ENCODE assay signal across 8 cellular contexts in genomic region chr2:240595381-240596079, GRCh38. TPM values are rescaled to one million over a fixed set of nuclear protein-coding genes. Genes with fewer than 3 reads are reported as not detected.
DNase-seq lines count a peak whose midpoint lies in the region; ATAC-seq and TF ChIP-seq lines count a peak whose summit lies in the region.

No MANE protein-coding gene starts in this region.

- no peak overlapping the region for H3K56ac ChIP-seq in mesendoderm (ENCODE audit: low read length)

- H3K9ac ChIP-seq in mammary epithelial cell (ENCODE audit: insufficient read depth, low read length), result no peak overlapping the region
- H3K9ac ChIP-seq in mesendoderm (ENCODE audit: low read length), result no peak overlapping the region

- no peak overlapping the region for H2AFZ ChIP-seq in mammary epithelial cell (ENCODE audit: low read depth, low read length)

- H3K4me1 ChIP-seq in mammary epithelial cell (ENCODE audit: insufficient read depth, low read length) (no peaks in the 10 kb centered on the region), mesendoderm (ENCODE audit: control insufficient read depth, low read depth, low read length) (no peaks in the 10 kb centered on the region)

- CTCF ChIA-PET in mammary epithelial cell (lab: Charles Lee; ENCODE audit: low non-redundant PET), result no interaction called here

- H3K23ac ChIP-seq in mesendoderm (ENCODE audit: low read length), result no peak overlapping the region

- H3K4me3 ChIP-seq in mammary epithelial cell (replicated peaks in 1 of 3; ENCODE audit: insufficient read depth in 1 of 3, low read depth in 2 of 3, low read length in 3 of 3) (no peak overlapping the region), mesendoderm (ENCODE audit: low read length) (no peak overlapping the region)

- BruUV-seq in mammary epithelial cell (replicated peaks; lab: Mats Ljungman, UMichigan), result no TSS peak

- no peak overlapping the region for H3K4ac ChIP-seq in mesendoderm (ENCODE audit: low read depth, low read length)

- peak; percentile 9 to 31 for TF ChIP-seq CTCF in mammary epithelial cell (conservative IDR thresholded peaks at IDR 0.05 in 1 of 2, IDR thresholded peaks at IDR 0.05 in 1 of 2; ENCODE audit: extremely low read depth in 1 of 2, insufficient read depth in 1 of 2, low read depth in 1 of 2, low read length in 2 of 2)

- no peak overlapping the region for H2AK5ac ChIP-seq in mesendoderm (ENCODE audit: low read length)

- intact Hi-C loops in mammary epithelial cell (cut with micrococcal nuclease), result no loop called here

- no peak overlapping the region for H3K4me2 ChIP-seq in mammary epithelial cell (ENCODE audit: insufficient read depth, low read depth, low read length)
- no peak overlapping the region for H3K4me2 ChIP-seq in mesendoderm (ENCODE audit: low read length)

- peaks cover 3% of the 10 kb centered on the region for H3K79me1 ChIP-seq in mesendoderm (ENCODE audit: low read length)

- dilution Hi-C loops in mammary epithelial cell (cut with HindIII; ENCODE audit: low sequenced_read_pairs), result no loop called here

- H4K8ac ChIP-seq in mesendoderm (ENCODE audit: low read depth, low read length), result no peak overlapping the region

- in situ Hi-C loops in mammary epithelial cell (cut with MboI; ENCODE audit: low sequenced_read_pairs in 2 of 2), result no loop called here

- H4K20me1 ChIP-seq in mammary epithelial cell (ENCODE audit: insufficient read depth, low read length), result no peaks in the 10 kb centered on the region

- no peak overlapping the region for H3K18ac ChIP-seq in mesendoderm (ENCODE audit: low read length)

- H3K79me2 ChIP-seq in mammary epithelial cell (ENCODE audit: insufficient read depth, low read length), result peaks cover 29% of the 10 kb centered on the region
- no peaks in the 10 kb centered on the region for H3K79me2 ChIP-seq in mesendoderm (ENCODE audit: control insufficient read depth, insufficient read depth, low read length)

- ATAC-seq in HG02981 (IDR thresholded peaks at IDR 0.05; ENCODE audit: unreplicated experiment), result no peak

- no peak overlapping the region for H2BK5ac ChIP-seq in mesendoderm (ENCODE audit: low read length)

- H3K27me3 ChIP-seq in mammary epithelial cell (ENCODE audit: insufficient read depth, low read length) (no peaks in the 10 kb centered on the region), mesendoderm (ENCODE audit: insufficient read depth, low read length, poor library complexity) (no peaks in the 10 kb centered on the region)

- DNase-seq in NCI-H2227 (lab: John Stamatoyannopoulos, UW; ENCODE audit: unreplicated experiment), result peak; percentile 10
- DNase-seq in NCI-H2227 treated with DMSO at 0.1 percent for 48 hours (lab: John Stamatoyannopoulos, UW), result no peak
- DNase-seq in NCI-H460 (ENCODE audit: extremely low read depth, low read depth), result peak; percentile 19
- DNase-seq in mammary epithelial cell, result no peak
- peak; percentile 68 for DNase-seq in mesendoderm
- no peak for DNase-seq in occipital lobe (lab: John Stamatoyannopoulos, UW)
- no peak for DNase-seq in NCI-H446 treated with DMSO at 0.1 percent for 48 hours (lab: John Stamatoyannopoulos, UW)

- H2BK120ac ChIP-seq in mesendoderm (ENCODE audit: low read depth, low read length), result no peak overlapping the region

- H3K36me3 ChIP-seq in mammary epithelial cell (ENCODE audit: insufficient read depth, low read length) (peaks cover 2% of the 10 kb centered on the region), mesendoderm (ENCODE audit: control insufficient read depth, insufficient read depth, low read length) (peaks cover 2% of the 10 kb centered on the region)

- H2BK15ac ChIP-seq in mesendoderm (replicated peaks; ENCODE audit: low read depth), result no peak overlapping the region

- H3K27ac ChIP-seq in mammary epithelial cell (ENCODE audit: insufficient read depth, low read depth, low read length) (no peak overlapping the region), mesendoderm (ENCODE audit: low read depth, low read length) (no peak overlapping the region)

- H3K9me3 ChIP-seq in mammary epithelial cell (replicated peaks; ENCODE audit: insufficient read depth, low read length), result no peaks in the 10 kb centered on the region

- no peak overlapping the region for H4K5ac ChIP-seq in mesendoderm (ENCODE audit: low read length)

- WGBS in mammary epithelial cell (ENCODE audit: low coverage, missing lambda C conversion rate), result 33% methylated on average over 15 of the region's 18 CpGs
- no CpG with 5 or more reads among the region's 18 CpGs for WGBS in mesendoderm (ENCODE audit: extremely low coverage, insufficient coverage, low lambda C conversion rate)

RNA-seq across cellular contexts. Expression of gene CAPN10, which starts 9.0 kb away (rescaled TPM):
- total RNA-seq in NCI-H460 (2014; rRNA removed; shearing (Covaris generic)), result 22.3 and 23.3 TPM in 2 replicates
- polyA plus RNA-seq in NCI-H460 (2014; cell fraction: nucleus; rRNA removed), result 129 and 140 TPM in 2 replicates
- total RNA-seq in mammary epithelial cell (10 to 100 TPM; 16.0 to 27.7 TPM), occipital lobe (27.1 TPM)
- polyA plus RNA-seq in mammary epithelial cell, result 8.9 TPM
- polyA minus RNA-seq in mammary epithelial cell, result 4.7 TPM
- polyA plus RNA-seq in mesendoderm (2013, experiment 1 of 2), result 11.8 TPM
- 11.6 TPM for polyA plus RNA-seq in mesendoderm (2013, experiment 2 of 2)

RNA-seq across cellular contexts. Expression of gene RNPEPL1, which starts 27.2 kb away (rescaled TPM):
- total RNA-seq in NCI-H460 (2014; rRNA removed; shearing (Covaris generic)), result 21.7 and 29.2 TPM in 2 replicates
- 93.6 and 102 TPM in 2 replicates for polyA plus RNA-seq in NCI-H460 (2014; cell fraction: nucleus; rRNA removed)
- total RNA-seq in mammary epithelial cell, result 10 to 100 TPM; 12.5 to 40.6 TPM
- 12.8 TPM for polyA plus RNA-seq in mammary epithelial cell
- polyA minus RNA-seq in mammary epithelial cell, result 42.5 TPM
- 5.8 TPM for polyA plus RNA-seq in mesendoderm (2013, experiment 1 of 2)
- 5.3 TPM for polyA plus RNA-seq in mesendoderm (2013, experiment 2 of 2)
- 4.4 TPM for total RNA-seq in occipital lobe

RNA-seq across cellular contexts. Expression of gene GPR35, which starts 29.8 kb away (rescaled TPM):
- 0.10 and 0.38 TPM in 2 replicates for total RNA-seq in NCI-H460 (2014; rRNA removed; shearing (Covaris generic))
- polyA plus RNA-seq in NCI-H460 (2014; cell fraction: nucleus; rRNA removed), result 1.4 TPM in 1 of 2 replicates, not detected in the other
- total RNA-seq in mammary epithelial cell (under 1 TPM; 0.17 to 0.28 TPM), occipital lobe (0.31 TPM)
- polyA plus RNA-seq in mammary epithelial cell, result 0.06 TPM
- 2.1 TPM for polyA minus RNA-seq in mammary epithelial cell
- polyA plus RNA-seq in mesendoderm (2013, experiment 1 of 2), result 0.10 TPM
- polyA plus RNA-seq in mesendoderm (2013, experiment 2 of 2), result 0.13 TPM

RNA-seq across cellular contexts. Expression of gene DUSP28, which starts 35.4 kb away (rescaled TPM):
- total RNA-seq in NCI-H460 (2014; rRNA removed; shearing (Covaris generic)), result 4.7 and 4.9 TPM in 2 replicates
- polyA plus RNA-seq in NCI-H460 (2014; cell fraction: nucleus; rRNA removed), result 18.0 and 19.4 TPM in 2 replicates
- total RNA-seq in mammary epithelial cell (1 to 10 TPM; 2.8 to 3.2 TPM), occipital lobe (8.9 TPM)
- polyA plus RNA-seq in mammary epithelial cell, result 2.6 TPM
- 0.62 TPM for polyA minus RNA-seq in mammary epithelial cell
- 1.6 TPM for polyA plus RNA-seq in mesendoderm (2013, experiment 1 of 2)
- polyA plus RNA-seq in mesendoderm (2013, experiment 2 of 2), result 1.6 TPM

RNA-seq across cellular contexts. Expression of gene ANKMY1, which starts 37.7 kb away (rescaled TPM):
- total RNA-seq in NCI-H460 (2014; rRNA removed; shearing (Covaris generic)), result 8.7 and 12.6 TPM in 2 replicates
- 32.2 and 35.8 TPM in 2 replicates for polyA plus RNA-seq in NCI-H460 (2014; cell fraction: nucleus; rRNA removed)
- total RNA-seq in mammary epithelial cell (10 to 100 TPM in 1 of 2 donors, 1 to 10 TPM in 1; 7.7 to 11.7 TPM), occipital lobe (5.6 TPM)
- polyA plus RNA-seq in mammary epithelial cell, result 4.1 TPM
- polyA minus RNA-seq in mammary epithelial cell, result 5.7 TPM
- 2.1 TPM for polyA plus RNA-seq in mesendoderm (2013, experiment 1 of 2)
- polyA plus RNA-seq in mesendoderm (2013, experiment 2 of 2), result 1.9 TPM

Comparison
In these comparisons a context has a peak if more than half of its experiments do, and no peak if none do; other contexts are left out.
1. DNase-seq: peak in NCI-H2227 (single experiment), NCI-H460 (single experiment) and mesendoderm (single experiment); none in NCI-H2227 treated with DMSO at 0.1 percent for 48 hours (single experiment), mammary epithelial cell (single experiment), occipital lobe (single experiment) and NCI-H446 treated with DMSO at 0.1 percent for 48 hours (single experiment).